In genomic region chr5:179128041-179128365, GRCh38 we compare ENCODE assay signal across 32 cellular contexts.
"Had no signal": no experiment of that assay in that cellular context is flagged by ENCODE, and none has a peak within 500 bp of the region (broad histone marks: within the 10 kb centered on the region; RNA-seq: fewer than 3 reads in every experiment).

No MANE protein-coding gene starts in this region.

- DNase-seq: activated CD4-positive, alpha-beta T cell treated with anti-CD3 and anti-CD28 coated beads for 36 hours; activated CD4-positive, alpha-beta T cell treated with anti-CD3 and anti-CD28 coated beads, Interleukin-2, amount 10 ng/mL, durations not matched to agents 7 days and 5 days; activated CD4-positive, alpha-beta T cell treated with anti-CD3 and anti-CD28 coated beads, Interleukin-2, amount 50 U/mL, for 48 hours; activated CD8-positive, alpha-beta T cell treated with anti-CD3 and anti-CD28 coated beads, Interleukin-2, amount 10 ng/mL, durations not matched to agents 7 days and 5 days; activated gamma-delta T cell; activated naive CD4-positive, alpha-beta T cell treated with Interleukin-2 at 50 U/mL for 16 hours; activated T-cell treated with anti-CD3 and anti-CD28 coated beads, Interleukin-2, amount 50 U/mL, for 4 hours; caudate nucleus; cerebellar nuclear complex; Kasumi-1; KG1; MG63; NCI-H1048; NCI-H1105 treated with DMSO at 0.1 percent for 48 hours; NCI-H1436 treated with DMSO at 0.1 percent for 48 hours; NCI-H187; NCI-H2029 treated with DMSO at 0.1 percent for 48 hours; NCI-H2107; NCI-H2171; NCI-H510A; NCI-H526; NCI-H748 treated with DMSO at 0.1 percent for 48 hours; NK-92 treated with Interleukin-12 subunit alpha and Interleukin-12 subunit beta, amount 100 ng/mL, for 24 hours; PC-3; SHP77; SJCRH30; T1000; WERI-Rb-1 had no signal

- H3K9me3 ChIP-seq: adrenal gland, MG63, SJCRH30 had no signal

- H3K4me3 ChIP-seq: adrenal gland, MG63, SJCRH30, SK-N-MC had no signal

- H3K27me3 ChIP-seq: adrenal gland, MG63, SJCRH30 had no signal

- ATAC-seq: activated CD4-positive, alpha-beta T cell treated with anti-CD3 and anti-CD28 coated beads for 36 hours; activated CD8-positive, alpha-beta T cell treated with anti-CD3 and anti-CD28 coated beads, Interleukin-2, amount 10 ng/mL, durations not matched to agents 7 days and 5 days; activated naive CD4-positive, alpha-beta T cell treated with anti-CD3 and anti-CD28 coated beads, Interleukin-2, amount 50 U/mL, for 72 hours; activated T-cell treated with anti-CD3 and anti-CD28 coated beads, Interleukin-2, amount 50 U/mL, for 4 hours; PC-3 had no signal

- H3K27ac ChIP-seq: adrenal gland, RWPE1, SJCRH30, SK-N-MC, WERI-Rb-1 had no signal

- H3K36me3 ChIP-seq: SJCRH30, WERI-Rb-1 had no signal

- H3K4me1 ChIP-seq: adrenal gland, SJCRH30 had no signal
